In the genomic region with DNA sequence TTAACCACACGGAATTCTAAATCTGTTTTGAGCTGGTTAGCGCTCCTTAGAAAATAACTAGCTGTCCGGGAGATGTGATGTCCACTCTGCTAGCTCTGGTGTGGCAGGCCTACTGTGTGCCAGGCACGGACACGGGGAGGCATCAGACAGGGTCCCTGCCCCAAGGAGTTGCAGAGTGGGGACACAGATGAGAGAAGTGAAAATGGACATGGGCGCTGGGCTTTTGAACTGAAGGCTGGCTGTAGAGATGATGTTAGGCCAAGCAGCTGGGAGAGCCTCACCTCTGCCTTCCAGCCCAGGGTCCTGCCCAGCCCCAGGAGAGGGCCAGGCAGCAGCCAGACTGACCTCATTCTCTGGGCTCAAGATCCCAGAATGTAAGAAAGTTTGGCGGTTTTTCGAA, we compare ENCODE assay signal across 22 cellular contexts.
"Had no signal": no experiment of that assay in that cellular context is flagged by ENCODE, and none has a peak within 500 bp of the region (broad histone marks: within the 10 kb centered on the region; RNA-seq: fewer than 3 reads in every experiment).

No MANE protein-coding gene starts in this region.

- H3K9me3 ChIP-seq: body of pancreas had no signal

- DNase-seq: activated CD4-positive, alpha-beta memory T cell treated with anti-CD3 and anti-CD28 coated beads, Interleukin-2, amount 10 ng/mL, durations not matched to agents 7 days and 5 days; activated CD4-positive, alpha-beta T cell treated with anti-CD3 and anti-CD28 coated beads for 4 hours; activated CD4-positive, alpha-beta T cell treated with anti-CD3 and anti-CD28 coated beads, Interleukin-2, amount 10 ng/mL, durations not matched to agents 7 days and 5 days; activated CD4-positive, alpha-beta T cell treated with anti-CD3 and anti-CD28 coated beads, Interleukin-2, amount 50 U/mL, for 4 hours; activated CD4-positive, CD25-positive, alpha-beta regulatory T cell; activated CD4-positive, CD25-positive, alpha-beta regulatory T cell treated with anti-CD3 and anti-CD28 coated beads, Interleukin-2, amount 50 U/mL, for 72 hours; activated CD8-positive, alpha-beta memory T cell treated with anti-CD3 and anti-CD28 coated beads, Interleukin-2, amount 50 U/mL, for 48 hours; activated gamma-delta T cell; activated naive CD4-positive, alpha-beta T cell treated with anti-CD3 and anti-CD28 coated beads, Interleukin-2, amount 50 U/mL, for 16 hours; activated naive CD4-positive, alpha-beta T cell treated with Interleukin-2 at 50 U/mL for 16 hours; activated T-cell treated with anti-CD3 and anti-CD28 coated beads for 4 hours; activated T-cell treated with anti-CD3 and anti-CD28 coated beads, Interleukin-2, amount 50 U/mL, for 24 hours; activated T-cell treated with anti-CD3 and anti-CD28 coated beads, Interleukin-2, amount 50 U/mL, for 72 hours; amniotic stem cell; body of pancreas; effector CD4-positive, alpha-beta T cell; foreskin fibroblast; T-helper 2 cell had no signal

- H3K27me3 ChIP-seq: body of pancreas had no signal

- H3K4me1 Mint-ChIP-seq: activated CD4-positive, alpha-beta memory T cell treated with anti-CD3 and anti-CD28 coated beads, Interleukin-2, amount 10 ng/mL, durations not matched to agents 7 days and 5 days; activated CD4-positive, alpha-beta T cell treated with anti-CD3 and anti-CD28 coated beads, Interleukin-2, amount 10 ng/mL, durations not matched to agents 7 days and 5 days had no signal

- H3K27ac ChIP-seq: body of pancreas, coronary artery had no signal

- H3K9me3 Mint-ChIP-seq: activated CD4-positive, alpha-beta memory T cell treated with anti-CD3 and anti-CD28 coated beads, Interleukin-2, amount 10 ng/mL, durations not matched to agents 7 days and 5 days; activated CD4-positive, alpha-beta T cell treated with anti-CD3 and anti-CD28 coated beads, Interleukin-2, amount 10 ng/mL, durations not matched to agents 7 days and 5 days; activated T-cell treated with anti-CD3 and anti-CD28 coated beads, Interleukin-2, amount 50 U/mL, for 24 hours; dendritic cell treated with granulocyte-macrophage colony-stimulating factor and Interleukin-4, amounts not matched to agents 40 ng/mL and 50 ng/mL, for 4 days had no signal

- H3K4me3 ChIP-seq: body of pancreas, coronary artery had no signal

- H3K36me3 Mint-ChIP-seq: activated naive CD8-positive, alpha-beta T cell had no signal

- H3K4me3 Mint-ChIP-seq: activated CD4-positive, alpha-beta memory T cell treated with anti-CD3 and anti-CD28 coated beads, Interleukin-2, amount 10 ng/mL, durations not matched to agents 7 days and 5 days; activated CD4-positive, alpha-beta T cell treated with anti-CD3 and anti-CD28 coated beads, Interleukin-2, amount 10 ng/mL, durations not matched to agents 7 days and 5 days; activated naive CD8-positive, alpha-beta T cell; activated T-cell treated with anti-CD3 and anti-CD28 coated beads, Interleukin-2, amount 50 U/mL, for 24 hours; activated T-cell treated with anti-CD3 and anti-CD28 coated beads, Interleukin-2, amount 50 U/mL, for 72 hours; dendritic cell treated with granulocyte-macrophage colony-stimulating factor and Interleukin-4, amounts not matched to agents 40 ng/mL and 50 ng/mL, for 4 days had no signal

- H3K4me1 ChIP-seq: body of pancreas had no signal

- H3K27ac Mint-ChIP-seq: activated CD4-positive, alpha-beta memory T cell treated with anti-CD3 and anti-CD28 coated beads, Interleukin-2, amount 10 ng/mL, durations not matched to agents 7 days and 5 days; activated CD4-positive, alpha-beta T cell treated with anti-CD3 and anti-CD28 coated beads, Interleukin-2, amount 10 ng/mL, durations not matched to agents 7 days and 5 days; activated naive CD8-positive, alpha-beta T cell; activated T-cell treated with anti-CD3 and anti-CD28 coated beads, Interleukin-2, amount 50 U/mL, for 24 hours; activated T-cell treated with anti-CD3 and anti-CD28 coated beads, Interleukin-2, amount 50 U/mL, for 72 hours; dendritic cell treated with granulocyte-macrophage colony-stimulating factor and Interleukin-4, amounts not matched to agents 40 ng/mL and 50 ng/mL, for 4 days had no signal

- H3K27me3 Mint-ChIP-seq: activated CD4-positive, alpha-beta memory T cell treated with anti-CD3 and anti-CD28 coated beads, Interleukin-2, amount 10 ng/mL, durations not matched to agents 7 days and 5 days; activated CD4-positive, alpha-beta T cell treated with anti-CD3 and anti-CD28 coated beads, Interleukin-2, amount 10 ng/mL, durations not matched to agents 7 days and 5 days; activated T-cell treated with anti-CD3 and anti-CD28 coated beads, Interleukin-2, amount 50 U/mL, for 24 hours; dendritic cell treated with granulocyte-macrophage colony-stimulating factor and Interleukin-4, amounts not matched to agents 40 ng/mL and 50 ng/mL, for 4 days had no signal

- ATAC-seq: activated T-cell treated with anti-CD3 and anti-CD28 coated beads, Interleukin-2, amount 50 U/mL, for 72 hours; body of pancreas; esophagus mucosa had no signal
